ENCODE assay signal across 9 cellular contexts in genomic region chr5:154214236-154215106, GRCh38. TPM values are rescaled to one million over a fixed set of nuclear protein-coding genes. Genes with fewer than 3 reads are reported as not detected.
A peak's percentile ranks its signal among the peaks of the same experiment; 100 is the strongest.
DNase-seq lines count a peak whose midpoint lies in the region; ATAC-seq and TF ChIP-seq lines count a peak whose summit lies in the region.
"Had no signal": no experiment of that assay in that cellular context is flagged by ENCODE, and none has a peak within 500 bp of the region (broad histone marks: within the 10 kb centered on the region; RNA-seq: fewer than 3 reads in every experiment).

No MANE protein-coding gene starts in this region.

- H3K9me3 ChIP-seq in right atrium auricular region (no peaks in the 10 kb centered on the region), gastrocnemius medialis (no peaks in the 10 kb centered on the region)

- in situ Hi-C loops in gastrocnemius medialis (cut with MboI; ENCODE audit: low sequenced_read_pairs in 4 of 4): no loop called here

- H3K9me3 Mint-ChIP-seq in activated T-helper 2 cell treated with anti-CD3 and anti-CD28 coated beads, Interferon-gamma antibody, Interleukin-2, Interleukin-4, amounts not matched to agents 10 μg/mL and 5 μg/mL and 100 μg/mL, durations not matched to agents 14 hours and 24 hours and 36 hours: no peaks in the 10 kb centered on the region

- no peaks in the 10 kb centered on the region for H3K27me3 Mint-ChIP-seq in activated T-helper 2 cell treated with anti-CD3 and anti-CD28 coated beads, Interferon-gamma antibody, Interleukin-2, Interleukin-4, amounts not matched to agents 10 μg/mL and 5 μg/mL and 100 μg/mL, durations not matched to agents 14 hours and 24 hours and 36 hours (ENCODE audit: low read depth)

- H3K36me3 Mint-ChIP-seq in activated T-helper 2 cell treated with anti-CD3 and anti-CD28 coated beads, Interferon-gamma antibody, Interleukin-2, Interleukin-4, amounts not matched to agents 10 μg/mL and 5 μg/mL and 100 μg/mL, durations not matched to agents 14 hours and 24 hours and 36 hours (ENCODE audit: low read depth): peaks cover 38% of the 10 kb centered on the region

- intact Hi-C loops in left cardiac atrium (cut with DNase I): no loop called here
- intact Hi-C loops in activated T-helper 2 cell treated with anti-CD3 and anti-CD28 coated beads, Interferon-gamma antibody, Interleukin-2, Interleukin-4, amounts not matched to agents 10 μg/mL and 5 μg/mL and 100 μg/mL, durations not matched to agents 14 hours and 24 hours and 36 hours (cut with micrococcal nuclease): loop anchor here (1.0 to 10.0 kb wide), 6 partner anchors 11 to 640 kb away; partner anchors contain the start of genes CNOT8, FAXDC2 and GALNT10
- intact Hi-C loops in gastrocnemius medialis (cut with DNase I; ENCODE audit: low total_unique reads): no loop called here

- TF ChIP-seq CTCF in right atrium auricular region (IDR thresholded peaks at IDR 0.05) (no peak), gastrocnemius medialis (IDR thresholded peaks at IDR 0.05 in 4 of 5, conservative IDR thresholded peaks at IDR 0.05 in 1 of 5) (no peak), GM10266 (IDR thresholded peaks at IDR 0.05; ENCODE audit: control insufficient read depth, insufficient read depth, low read depth, missing control alignments) (no peak)

- H3K4me3 ChIP-seq in right atrium auricular region (no peak overlapping the region), gastrocnemius medialis (no peak overlapping the region)

- DNase-seq in left cardiac atrium: no peak
- DNase-seq in right atrium auricular region (ENCODE audit: low spot score): no peak
- DNase-seq in activated T-helper 2 cell treated with anti-CD3 and anti-CD28 coated beads, Interferon-gamma antibody, Interleukin-2, Interleukin-4, amounts not matched to agents 10 μg/mL and 5 μg/mL and 100 μg/mL, durations not matched to agents 14 hours and 24 hours and 36 hours (ENCODE audit: low spot score): no peak
- DNase-seq in gastrocnemius medialis: no peak
- DNase-seq in DMS 273 treated with DMSO at 0.1 percent for 48 hours (lab: John Stamatoyannopoulos, UW): no peak
- no peak for DNase-seq in activated effector memory CD4-positive, alpha-beta T cell treated with Interleukin-2 at 50 U/mL for 16 hours
- no peak for DNase-seq in GM10266 (ENCODE audit: extremely low spot score)
- DNase-seq: DND-41 had no signal

- H3K36me3 ChIP-seq in right atrium auricular region (no peaks in the 10 kb centered on the region), gastrocnemius medialis (no peaks in the 10 kb centered on the region)

- ATAC-seq in left cardiac atrium (peak; percentile 44 to 92), HG03097 (IDR thresholded peaks at IDR 0.05; ENCODE audit: low FRiP score, unreplicated experiment) (peak; percentile 69), gastrocnemius medialis (peak; percentile 54 to 58)

- H3K27ac Mint-ChIP-seq in activated T-helper 2 cell treated with anti-CD3 and anti-CD28 coated beads, Interferon-gamma antibody, Interleukin-2, Interleukin-4, amounts not matched to agents 10 μg/mL and 5 μg/mL and 100 μg/mL, durations not matched to agents 14 hours and 24 hours and 36 hours: peak overlapping the region; percentile 83

- no peaks in the 10 kb centered on the region for H3K27me3 ChIP-seq in right atrium auricular region
- H3K27me3 ChIP-seq in gastrocnemius medialis: no peaks in the 10 kb centered on the region

- H3K4me3 Mint-ChIP-seq in activated T-helper 2 cell treated with anti-CD3 and anti-CD28 coated beads, Interferon-gamma antibody, Interleukin-2, Interleukin-4, amounts not matched to agents 10 μg/mL and 5 μg/mL and 100 μg/mL, durations not matched to agents 14 hours and 24 hours and 36 hours (ENCODE audit: low read depth): peak overlapping the region; percentile 9

- H3K27ac ChIP-seq in right atrium auricular region: no peak overlapping the region
- H3K27ac ChIP-seq in gastrocnemius medialis: no peak overlapping the region

- H3K4me1 ChIP-seq in right atrium auricular region: no peaks in the 10 kb centered on the region
- H3K4me1 ChIP-seq in gastrocnemius medialis: no peaks in the 10 kb centered on the region

- no peak for TF ChIP-seq POLR2A in gastrocnemius medialis (IDR thresholded peaks at IDR 0.05)

- peaks cover 42% of the 10 kb centered on the region for H3K4me1 Mint-ChIP-seq in activated T-helper 2 cell treated with anti-CD3 and anti-CD28 coated beads, Interferon-gamma antibody, Interleukin-2, Interleukin-4, amounts not matched to agents 10 μg/mL and 5 μg/mL and 100 μg/mL, durations not matched to agents 14 hours and 24 hours and 36 hours (ENCODE audit: low read depth)

RNA-seq across cellular contexts. Expression of gene GALNT10, which starts 23.9 kb away (rescaled TPM):
- total RNA-seq in left cardiac atrium (10 to 100 TPM; 19.0 to 19.1 TPM), right atrium auricular region (10 to 100 TPM; 13.2 to 18.4 TPM), gastrocnemius medialis (1 to 10 TPM; 6.1 to 9.9 (median 6.4) TPM)
- total RNA-seq in activated T-helper 2 cell treated with anti-CD3 and anti-CD28 coated beads, Interferon-gamma antibody, Interleukin-2, Interleukin-4, amounts not matched to agents 10 μg/mL and 5 μg/mL and 100 μg/mL, durations not matched to agents 14 hours and 24 hours and 36 hours: 31.7 and 35.5 TPM in 2 replicates
